ENCODE assay signal across 1 cellular context in genomic region chr5:139905401-139905800, GRCh38.
TF ChIP-seq lines count a peak whose summit lies in the region.

No MANE protein-coding gene starts in this region.

TF ChIP-seq in neural cell, 6 proteins besides CTCF, POLR2A, EP300 and RAD21:
- TF ChIP-seq REST (IDR thresholded peaks at IDR 0.05; ENCODE audit: borderline replicate concordance) (no peak), MXI1 (conservative IDR thresholded peaks at IDR 0.05; ENCODE audit: poor library complexity, severe bottlenecking) (no peak), EZH2 (IDR thresholded peaks at IDR 0.05; ENCODE audit: borderline replicate concordance, insufficient read depth, low read length, poor library complexity, severe bottlenecking) (no peak), SMC3 (conservative IDR thresholded peaks at IDR 0.05; ENCODE audit: poor library complexity) (no peak), POLR2AphosphoS5 (IDR thresholded peaks at IDR 0.05) (no peak), TAF1 (IDR thresholded peaks at IDR 0.05; ENCODE audit: low read depth) (no peak)
